ENCODE assay signal across 15 cellular contexts in genomic region chr1:94037392-94038229, GRCh38.
DNase-seq lines count a peak whose midpoint lies in the region; ATAC-seq and TF ChIP-seq lines count a peak whose summit lies in the region.
"Had no signal": no experiment of that assay in that cellular context is flagged by ENCODE, and none has a peak within 500 bp of the region (broad histone marks: within the 10 kb centered on the region; RNA-seq: fewer than 3 reads in every experiment).

No MANE protein-coding gene starts in this region.

- no peaks in the 10 kb centered on the region for H3K4me1 Mint-ChIP-seq in activated T-helper 17 cell treated with anti-CD3 and anti-CD28 coated beads, Interleukin-2, amount 50 U/mL, for 72 hours
- peaks cover 15% of the 10 kb centered on the region for H3K4me1 Mint-ChIP-seq in stimulated activated effector memory CD8-positive, alpha-beta T cell treated with anti-CD3 and anti-CD28 coated beads, Interleukin-12 subunit alpha, Interleukin-12 subunit beta, amount 100 ng/mL, for 72 hours

- no peak for TF ChIP-seq CTCF in spleen (IDR thresholded peaks at IDR 0.05 in 8 of 11, conservative IDR thresholded peaks at IDR 0.05 in 3 of 11)

- H3K4me3 Mint-ChIP-seq in activated T-helper 17 cell treated with anti-CD3 and anti-CD28 coated beads, Interleukin-2, amount 50 U/mL, for 72 hours: no peak overlapping the region
- H3K4me3 Mint-ChIP-seq in stimulated activated effector memory CD8-positive, alpha-beta T cell treated with anti-CD3 and anti-CD28 coated beads, Interleukin-12 subunit alpha, Interleukin-12 subunit beta, amount 100 ng/mL, for 72 hours: no peak overlapping the region
- H3K4me3 Mint-ChIP-seq: brain; nephron; stimulated activated naive B cell treated with anti-CD40 and anti-IgM and Interleukin-4, amounts not matched to agents 10 μg/mL and 1 μg/mL and 100 μg/mL, for 72 hours; T-helper 2 cell treated with Interferon-gamma antibody and Interleukin-4, amounts not matched to agents 5 μg/mL and 100 μg/mL, for 36 hours had no signal

- no peak for TF ChIP-seq POLR2A in spleen (IDR thresholded peaks at IDR 0.05)

- H3K27me3 ChIP-seq in SJCRH30 (no peaks in the 10 kb centered on the region; the same call in 1 of the 2 replicates), spleen (replicated peaks in 1 of 7) (peaks cover 0 to 23% (median 0%) of the 10 kb centered on the region in 7 donors)

- no peak overlapping the region for H3K4me3 ChIP-seq in SJCRH30
- no peak overlapping the region for H3K4me3 ChIP-seq in spleen

- peak in 1 of 2 donors; percentile 12 for DNase-seq in activated naive CD4-positive, alpha-beta T cell treated with anti-CD3 and anti-CD28 coated beads, Interleukin-2, amount 50 U/mL, for 72 hours (ENCODE audit: low spot score in 2 of 2)
- no peak for DNase-seq in activated naive CD4-positive, alpha-beta T cell (lab: John Stamatoyannopoulos, UW)
- no peak for DNase-seq in stimulated activated effector memory CD8-positive, alpha-beta T cell treated with anti-CD3 and anti-CD28 coated beads, Interleukin-12 subunit alpha, Interleukin-12 subunit beta, amount 100 ng/mL, for 72 hours (ENCODE audit: low spot score in 2 of 2)
- DNase-seq in SJCRH30 (no peak), midbrain (lab: John Stamatoyannopoulos, UW) (no peak), spleen (no peak)
- DNase-seq: NCI-H1436 treated with DMSO at 0.1 percent for 48 hours; NK-92 treated with Interleukin-12 subunit alpha and Interleukin-12 subunit beta, amount 100 ng/mL, for 24 hours; stimulated activated CD4-positive, alpha-beta T cell treated with anti-CD3 and anti-CD28 coated beads, Interleukin-15, amount 100 ng/mL, for 24 hours; stimulated activated naive B cell treated with anti-CD40 and anti-IgM and Interleukin-4, amounts not matched to agents 10 μg/mL and 1 μg/mL and 100 μg/mL, for 72 hours had no signal

- peak; percentile 64 to 89 for ATAC-seq in activated naive CD4-positive, alpha-beta T cell treated with anti-CD3 and anti-CD28 coated beads, Interleukin-2, amount 50 U/mL, for 72 hours
- ATAC-seq in HG02852 (IDR thresholded peaks at IDR 0.05; ENCODE audit: unreplicated experiment): peak; percentile 69
- peak; percentile 84 for ATAC-seq in activated T-helper 17 cell treated with anti-CD3 and anti-CD28 coated beads, Interleukin-2, amount 50 U/mL, for 72 hours (replicated peaks)
- ATAC-seq in stimulated activated effector memory CD8-positive, alpha-beta T cell treated with anti-CD3 and anti-CD28 coated beads, Interleukin-12 subunit alpha, Interleukin-12 subunit beta, amount 100 ng/mL, for 72 hours: peak; percentile 88

- H3K4me1 ChIP-seq in SJCRH30 (peaks cover 10% of the 10 kb centered on the region; the same call in 1 of the 2 replicates), spleen (peaks cover 0 to 19% (median 3%) of the 10 kb centered on the region in 6 donors)

- H3K27ac ChIP-seq in SJCRH30 (no peak overlapping the region), spleen (no peak overlapping the region)

- peak overlapping the region in 1 of 2 donors; percentile 56 for H3K27ac Mint-ChIP-seq in activated naive CD4-positive, alpha-beta T cell treated with anti-CD3 and anti-CD28 coated beads, Interleukin-2, amount 50 U/mL, for 72 hours
- no peak overlapping the region for H3K27ac Mint-ChIP-seq in activated T-helper 17 cell treated with anti-CD3 and anti-CD28 coated beads, Interleukin-2, amount 50 U/mL, for 72 hours
- no peak overlapping the region for H3K27ac Mint-ChIP-seq in stimulated activated effector memory CD8-positive, alpha-beta T cell treated with anti-CD3 and anti-CD28 coated beads, Interleukin-12 subunit alpha, Interleukin-12 subunit beta, amount 100 ng/mL, for 72 hours
- H3K27ac Mint-ChIP-seq: brain; stimulated activated naive B cell treated with anti-CD40 and anti-IgM and Interleukin-4, amounts not matched to agents 10 μg/mL and 1 μg/mL and 100 μg/mL, for 72 hours; T-helper 2 cell treated with Interferon-gamma antibody and Interleukin-4, amounts not matched to agents 5 μg/mL and 100 μg/mL, for 36 hours had no signal

- WGBS in spleen, 5 donors: 47 to 70% (median 60%) methylated on average over 9 of the region's 9 CpGs

- intact Hi-C loops in spleen (cut with DNase I; ENCODE audit: low total_unique reads): no loop called here

- H3K36me3 ChIP-seq in SJCRH30 (no peaks in the 10 kb centered on the region), spleen (no peaks in the 10 kb centered on the region)

- no peaks in the 10 kb centered on the region for H3K36me3 Mint-ChIP-seq in activated naive CD4-positive, alpha-beta T cell treated with anti-CD3 and anti-CD28 coated beads, Interleukin-2, amount 50 U/mL, for 72 hours
- no peaks in the 10 kb centered on the region for H3K36me3 Mint-ChIP-seq in activated T-helper 17 cell treated with anti-CD3 and anti-CD28 coated beads, Interleukin-2, amount 50 U/mL, for 72 hours (ENCODE audit: low read depth)
- no peaks in the 10 kb centered on the region for H3K36me3 Mint-ChIP-seq in stimulated activated effector memory CD8-positive, alpha-beta T cell treated with anti-CD3 and anti-CD28 coated beads, Interleukin-12 subunit alpha, Interleukin-12 subunit beta, amount 100 ng/mL, for 72 hours
- H3K36me3 Mint-ChIP-seq: brain; stimulated activated naive B cell treated with anti-CD40 and anti-IgM and Interleukin-4, amounts not matched to agents 10 μg/mL and 1 μg/mL and 100 μg/mL, for 72 hours had no signal

- H3K9me3 Mint-ChIP-seq in activated naive CD4-positive, alpha-beta T cell treated with anti-CD3 and anti-CD28 coated beads, Interleukin-2, amount 50 U/mL, for 72 hours: no peaks in the 10 kb centered on the region
- no peaks in the 10 kb centered on the region for H3K9me3 Mint-ChIP-seq in activated T-helper 17 cell treated with anti-CD3 and anti-CD28 coated beads, Interleukin-2, amount 50 U/mL, for 72 hours
- no peaks in the 10 kb centered on the region for H3K9me3 Mint-ChIP-seq in stimulated activated effector memory CD8-positive, alpha-beta T cell treated with anti-CD3 and anti-CD28 coated beads, Interleukin-12 subunit alpha, Interleukin-12 subunit beta, amount 100 ng/mL, for 72 hours
- H3K9me3 Mint-ChIP-seq: nephron; stimulated activated naive B cell treated with anti-CD40 and anti-IgM and Interleukin-4, amounts not matched to agents 10 μg/mL and 1 μg/mL and 100 μg/mL, for 72 hours; T-helper 2 cell treated with Interferon-gamma antibody and Interleukin-4, amounts not matched to agents 5 μg/mL and 100 μg/mL, for 36 hours had no signal

- H3K27me3 Mint-ChIP-seq in activated T-helper 17 cell treated with anti-CD3 and anti-CD28 coated beads, Interleukin-2, amount 50 U/mL, for 72 hours: peaks cover 36% of the 10 kb centered on the region

- H3K9me3 ChIP-seq in SJCRH30 (replicated peaks) (no peaks in the 10 kb centered on the region), spleen (no peaks in the 10 kb centered on the region)
